ENCODE assay signal across 8 cellular contexts in the genomic region with DNA sequence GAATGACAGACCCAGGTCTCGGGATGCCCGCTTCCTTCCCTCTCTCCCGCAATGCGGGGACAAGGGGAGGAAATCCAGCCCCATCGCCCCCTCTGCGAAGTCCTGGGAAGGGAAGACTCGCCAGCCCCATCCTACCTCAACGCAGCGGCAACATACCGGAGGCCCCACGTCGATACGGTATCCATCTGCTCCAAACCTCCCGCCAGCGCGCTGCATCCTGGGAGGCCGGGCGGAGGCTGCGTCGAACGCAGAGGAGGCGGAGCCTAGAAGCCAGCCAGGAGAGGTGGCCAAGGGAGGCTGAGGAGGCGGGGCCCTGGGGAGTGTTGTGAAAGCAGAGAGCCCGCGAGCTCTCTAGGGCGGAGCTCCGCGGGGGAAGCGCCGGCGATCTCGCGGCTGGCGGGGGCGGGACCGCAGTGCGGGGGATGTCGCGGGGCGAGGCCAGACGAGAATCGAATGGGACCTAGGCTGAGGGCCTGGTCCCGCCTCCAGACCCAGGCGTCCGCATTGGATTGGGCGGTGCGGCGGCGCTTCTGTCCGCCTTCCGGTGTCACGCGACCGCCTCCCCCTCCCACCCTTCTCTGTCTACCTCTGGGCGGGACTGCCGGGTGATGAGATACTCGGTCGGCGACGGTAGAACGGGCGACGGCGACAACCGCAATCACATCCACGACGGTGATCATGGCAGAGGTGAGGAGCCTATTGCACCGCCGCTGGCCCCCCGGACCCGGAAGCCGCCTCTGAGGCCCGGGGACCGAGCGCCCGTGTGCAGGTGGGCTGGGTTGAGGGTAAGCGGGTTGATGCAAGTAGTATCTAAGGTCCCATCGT. TPM values are rescaled to one million over a fixed set of nuclear protein-coding genes. Genes with fewer than 3 reads are reported as not detected.
DNase-seq lines count a peak whose midpoint lies in the region; ATAC-seq and TF ChIP-seq lines count a peak whose summit lies in the region.

A gene (minus strand): TSS at position 219 of the 825 bp plus-strand sequence. CDS start 7,559 bp downstream, outside the sequence.
A gene (plus strand): TSS at position 571 of the 825 bp plus-strand sequence. CDS start 108 bp downstream, at position 679.

- no peaks in the 10 kb centered on the region for H3K27me3 Mint-ChIP-seq in activated CD4-positive, alpha-beta T cell treated with anti-CD3 and anti-CD28 coated beads for 36 hours

- POLR2A ChIA-PET in BJ (lab: Charles Lee), result no interaction called here
- POLR2A ChIA-PET in activated CD4-positive, alpha-beta T cell treated with anti-CD3 and anti-CD28 coated beads for 36 hours (lab: Charles Lee), result interaction anchor here (0.5 to 0.6 kb wide), 2 partner anchors 12 to 60 kb away, joined by 3 read pairs; no protein-coding TSS in a partner anchor

- H3K9me3 Mint-ChIP-seq in activated CD4-positive, alpha-beta T cell treated with anti-CD3 and anti-CD28 coated beads for 36 hours (ENCODE audit: low read depth), result no peaks in the 10 kb centered on the region

- H3K27ac ChIP-seq in cingulate gyrus (ENCODE audit: low read depth, low read length), result peak within 1 kb of the TSS; percentile 78

- DNase-seq in BJ (ENCODE audit: low read depth) (peak; percentile 74), GM19240 (ENCODE audit: insufficient read length, low spot score) (peak; percentile 45), NCI-H524 (lab: John Stamatoyannopoulos, UW) (peak; percentile 95 to 98), kidney glomerular epithelial cell (lab: John Stamatoyannopoulos, UW) (peak; percentile 87)
- DNase-seq in activated CD4-positive, alpha-beta T cell treated with anti-CD3 and anti-CD28 coated beads for 36 hours, result peak; percentile 95
- peak; percentile 87 to 88 for DNase-seq in stimulated activated CD4-positive, alpha-beta T cell treated with anti-CD3 and anti-CD28 coated beads, Interleukin-15, amount 100 ng/mL, for 48 hours (ENCODE audit: low read depth in 2 of 2)

- no peaks in the 10 kb centered on the region for H3K36me3 ChIP-seq in BJ (ENCODE audit: control insufficient read depth, insufficient read depth, low read length)

- peak within 1 kb of the TSS; percentile 76 for H3K27ac Mint-ChIP-seq in activated CD4-positive, alpha-beta T cell treated with anti-CD3 and anti-CD28 coated beads for 36 hours

- peaks cover 11% of the 10 kb centered on the region for H3K36me3 Mint-ChIP-seq in activated CD4-positive, alpha-beta T cell treated with anti-CD3 and anti-CD28 coated beads for 36 hours (ENCODE audit: low read depth)

- H3K4me3 Mint-ChIP-seq in activated CD4-positive, alpha-beta T cell treated with anti-CD3 and anti-CD28 coated beads for 36 hours, result peak within 1 kb of the TSS; percentile 78

- no peak for TF ChIP-seq CTCF in BJ (IDR thresholded peaks at IDR 0.05; ENCODE audit: insufficient read depth, low read depth, low read length)

- intact Hi-C loops in activated CD4-positive, alpha-beta T cell treated with anti-CD3 and anti-CD28 coated beads for 36 hours (cut with DNase I, micrococcal nuclease), result loop anchor here (1.0 to 10.0 kb wide), 10 partner anchors 74 to 1994 kb away; a partner anchor contains a TSS

- H3K4me3 ChIP-seq in BJ (ENCODE audit: low read depth, low read length), result peak within 1 kb of the TSS; percentile 76

- CTCF ChIA-PET in BJ (lab: Yijun Ruan, JAX), result no interaction called here
- CTCF ChIA-PET in activated CD4-positive, alpha-beta T cell treated with anti-CD3 and anti-CD28 coated beads for 36 hours (lab: Charles Lee), result no interaction called here

- ATAC-seq in HG03457 (IDR thresholded peaks at IDR 0.05; ENCODE audit: unreplicated experiment), result peak; percentile 95
- peak; percentile 96 for ATAC-seq in activated CD4-positive, alpha-beta T cell treated with anti-CD3 and anti-CD28 coated beads for 36 hours

- no peaks in the 10 kb centered on the region for H3K27me3 ChIP-seq in BJ (ENCODE audit: control insufficient read depth, insufficient read depth, low read length)

- H3K4me1 Mint-ChIP-seq in activated CD4-positive, alpha-beta T cell treated with anti-CD3 and anti-CD28 coated beads for 36 hours, result peaks cover 17% of the 10 kb centered on the region

RNA-seq across cellular contexts. Expression of the first gene that starts in this region (rescaled TPM):
- 0.78 and 1.9 TPM in 2 replicates for polyA plus RNA-seq in BJ (2011; rRNA removed)
- polyA minus RNA-seq in BJ (2011; rRNA and poly(A)+ RNA removed), result 2.7 and 3.3 TPM in 2 replicates
- total RNA-seq in activated CD4-positive, alpha-beta T cell treated with anti-CD3 and anti-CD28 coated beads for 36 hours, result 10 to 100 TPM; 14.7 to 15.4 TPM

RNA-seq across cellular contexts. Expression of the second gene that starts in this region (rescaled TPM):
- polyA plus RNA-seq in BJ (2011; rRNA removed), result 7.1 and 17.3 TPM in 2 replicates
- polyA minus RNA-seq in BJ (2011; rRNA and poly(A)+ RNA removed), result 9.1 and 15.4 TPM in 2 replicates
- 10 to 100 TPM; 18.9 to 24.5 TPM for total RNA-seq in activated CD4-positive, alpha-beta T cell treated with anti-CD3 and anti-CD28 coated beads for 36 hours

Comparison
In these comparisons a context has a peak if more than half of its experiments do, and no peak if none do; other contexts are left out.
1. Peak in every context shown above with its lines: DNase-seq, ATAC-seq, H3K4me3 ChIP-seq and H3K27ac ChIP-seq.
2. DNase-seq: peak in every context shown above with its lines; median percentile 96 in NCI-H524; 95 in activated CD4-positive, alpha-beta T cell treated with anti-CD3 and anti-CD28 coated beads for 36 hours; 88 in stimulated activated CD4-positive, alpha-beta T cell treated with anti-CD3 and anti-CD28 coated beads, Interleukin-15, amount 100 ng/mL, for 48 hours; 87 in kidney glomerular epithelial cell; 74 in BJ; 45 in GM19240.